In genomic region chr1:150161747-150162581, GRCh38 we compare ENCODE assay signal across 8 cellular contexts. TPM values are rescaled to one million over a fixed set of nuclear protein-coding genes. Genes with fewer than 3 reads are reported as not detected.
DNase-seq lines count a peak whose midpoint lies in the region; FAIRE-seq and TF ChIP-seq lines count a peak whose summit lies in the region.

No MANE protein-coding gene starts in this region.

- peaks cover 43% of the 10 kb centered on the region for H3K4me1 Mint-ChIP-seq in activated T-helper 1 cell treated with anti-CD3 and anti-CD28 coated beads, Interleukin-12 subunit alpha, Interleukin-12 subunit beta, Interleukin-2, Interleukin-4 antibody, amounts not matched to agents 30 ng/mL and 10 ng/mL and 1 ng/mL, durations not matched to agents 14 hours and 24 hours and 36 hours (ENCODE audit: low read depth)

- TF ChIP-seq CTCF in fibroblast of pulmonary artery (IDR thresholded peaks at IDR 0.05; ENCODE audit: low read length, missing control alignments): peak; percentile 3

- no peak overlapping the region for H3K27ac Mint-ChIP-seq in activated T-helper 1 cell treated with anti-CD3 and anti-CD28 coated beads, Interleukin-12 subunit alpha, Interleukin-12 subunit beta, Interleukin-2, Interleukin-4 antibody, amounts not matched to agents 30 ng/mL and 10 ng/mL and 1 ng/mL, durations not matched to agents 14 hours and 24 hours and 36 hours

- no peaks in the 10 kb centered on the region for H3K9me3 Mint-ChIP-seq in activated T-helper 1 cell treated with anti-CD3 and anti-CD28 coated beads, Interleukin-12 subunit alpha, Interleukin-12 subunit beta, Interleukin-2, Interleukin-4 antibody, amounts not matched to agents 30 ng/mL and 10 ng/mL and 1 ng/mL, durations not matched to agents 14 hours and 24 hours and 36 hours

- no peak for FAIRE-seq in frontal cortex (lab: Jason Lieb, UNC)

- peak overlapping the region in 20 of 21 experiments; percentile 65 to 93 (median 84) for H3K27ac ChIP-seq in skin epidermis

- DNase-seq in NCI-H510A treated with DMSO at 0.1 percent for 48 hours (lab: John Stamatoyannopoulos, UW) (peak; percentile 36), NCI-H510A (lab: John Stamatoyannopoulos, UW) (no peak), RPMI7951 (ENCODE audit: low read depth) (peak; percentile 52), fibroblast of pulmonary artery (ENCODE audit: low read depth) (peak; percentile 65), frontal cortex (ENCODE audit: low spot score in 2 of 2) (no peak)
- DNase-seq in effector CD8-positive, alpha-beta T cell (lab: John Stamatoyannopoulos, UW): no peak
- DNase-seq in activated T-helper 1 cell treated with anti-CD3 and anti-CD28 coated beads, Interleukin-12 subunit alpha, Interleukin-12 subunit beta, Interleukin-2, Interleukin-4 antibody, amounts not matched to agents 30 ng/mL and 10 ng/mL and 1 ng/mL, durations not matched to agents 14 hours and 24 hours and 36 hours (ENCODE audit: low spot score): no peak

- H3K4me3 ChIP-seq in fibroblast of pulmonary artery (replicated peaks; ENCODE audit: low read depth, low read length): no peak overlapping the region
- H3K4me3 ChIP-seq in skin epidermis: peak overlapping the region in 2 of 7 experiments; percentile 23 to 32

- peaks cover 21% of the 10 kb centered on the region for H3K36me3 Mint-ChIP-seq in activated T-helper 1 cell treated with anti-CD3 and anti-CD28 coated beads, Interleukin-12 subunit alpha, Interleukin-12 subunit beta, Interleukin-2, Interleukin-4 antibody, amounts not matched to agents 30 ng/mL and 10 ng/mL and 1 ng/mL, durations not matched to agents 14 hours and 24 hours and 36 hours (ENCODE audit: low read depth)

- intact Hi-C loops in activated T-helper 1 cell treated with anti-CD3 and anti-CD28 coated beads, Interleukin-12 subunit alpha, Interleukin-12 subunit beta, Interleukin-2, Interleukin-4 antibody, amounts not matched to agents 30 ng/mL and 10 ng/mL and 1 ng/mL, durations not matched to agents 14 hours and 24 hours and 36 hours (cut with micrococcal nuclease): loop anchor here (2.0 to 10.0 kb wide), 2 partner anchors 13 to 267 kb away; partner anchors contain the start of genes BOLA1 and PLEKHO1

- H3K4me3 Mint-ChIP-seq in activated T-helper 1 cell treated with anti-CD3 and anti-CD28 coated beads, Interleukin-12 subunit alpha, Interleukin-12 subunit beta, Interleukin-2, Interleukin-4 antibody, amounts not matched to agents 30 ng/mL and 10 ng/mL and 1 ng/mL, durations not matched to agents 14 hours and 24 hours and 36 hours: no peak overlapping the region

- H3K27me3 Mint-ChIP-seq in activated T-helper 1 cell treated with anti-CD3 and anti-CD28 coated beads, Interleukin-12 subunit alpha, Interleukin-12 subunit beta, Interleukin-2, Interleukin-4 antibody, amounts not matched to agents 30 ng/mL and 10 ng/mL and 1 ng/mL, durations not matched to agents 14 hours and 24 hours and 36 hours (ENCODE audit: insufficient read depth): peaks cover 4% of the 10 kb centered on the region

RNA-seq across cellular contexts. Expression of gene PLEKHO1, which starts 12.2 kb away (rescaled TPM):
- total RNA-seq in RPMI7951 (2014; rRNA removed; shearing (Covaris generic)): 31.9 and 36.2 TPM in 2 replicates
- total RNA-seq in frontal cortex: 76.6 TPM
- total RNA-seq in activated T-helper 1 cell treated with anti-CD3 and anti-CD28 coated beads, Interleukin-12 subunit alpha, Interleukin-12 subunit beta, Interleukin-2, Interleukin-4 antibody, amounts not matched to agents 30 ng/mL and 10 ng/mL and 1 ng/mL, durations not matched to agents 14 hours and 24 hours and 36 hours: 27.1 and 35.4 TPM in 2 replicates

Comparison
In these comparisons a context has a peak if more than half of its experiments do, and no peak if none do; other contexts are left out.
1. DNase-seq: peak in NCI-H510A treated with DMSO at 0.1 percent for 48 hours (single experiment), RPMI7951 (single experiment) and fibroblast of pulmonary artery (single experiment); none in NCI-H510A (single experiment), effector CD8-positive, alpha-beta T cell (single experiment), frontal cortex (0 of 2) and activated T-helper 1 cell treated with anti-CD3 and anti-CD28 coated beads, Interleukin-12 subunit alpha, Interleukin-12 subunit beta, Interleukin-2, Interleukin-4 antibody, amounts not matched to agents 30 ng/mL and 10 ng/mL and 1 ng/mL, durations not matched to agents 14 hours and 24 hours and 36 hours (single experiment).